ENCODE assay signal across 8 cellular contexts in genomic region chr6:13428528-13429405, GRCh38. TPM values are rescaled to one million over a fixed set of nuclear protein-coding genes. Genes with fewer than 3 reads are reported as not detected.
DNase-seq lines count a peak whose midpoint lies in the region; ATAC-seq lines count a peak whose summit lies in the region.

No MANE protein-coding gene starts in this region.

- no peak overlapping the region for H3K23ac ChIP-seq in trophoblast cell (ENCODE audit: low read length)

- peaks cover 7% of the 10 kb centered on the region for H3K36me3 Mint-ChIP-seq in activated CD4-positive, alpha-beta T cell treated with anti-CD3 and anti-CD28 coated beads, Interleukin-2, amount 10 ng/mL, durations not matched to agents 24 days and 14 days (ENCODE audit: low read depth)
- H3K36me3 Mint-ChIP-seq in T-helper 17 cell (ENCODE audit: low read depth), result no peaks in the 10 kb centered on the region

- peak overlapping the region; percentile 71 for H3K4me3 Mint-ChIP-seq in activated CD4-positive, alpha-beta T cell treated with anti-CD3 and anti-CD28 coated beads, Interleukin-2, amount 10 ng/mL, durations not matched to agents 24 days and 14 days
- peak overlapping the region; percentile 77 for H3K4me3 Mint-ChIP-seq in T-helper 17 cell

- peaks cover 15% of the 10 kb centered on the region for H3K79me1 ChIP-seq in trophoblast cell (ENCODE audit: low read length)

- peak overlapping the region; percentile 12 for H3K18ac ChIP-seq in trophoblast cell (ENCODE audit: low read length)

- H3K4me3 ChIP-seq in trophoblast cell (ENCODE audit: low read depth, low read length), result no peak overlapping the region

- H3K4me1 ChIP-seq in trophoblast cell (ENCODE audit: control insufficient read depth in 1 of 2, insufficient read depth in 2 of 2, low read length in 2 of 2), result peaks cover 21 to 36% of the 10 kb centered on the region in 2 experiments

- H4K91ac ChIP-seq in trophoblast cell (ENCODE audit: low read depth, low read length), result no peak overlapping the region

- no peak overlapping the region for H2BK120ac ChIP-seq in trophoblast cell (ENCODE audit: insufficient read depth, low read length, poor library complexity)

- no peak overlapping the region for H2BK12ac ChIP-seq in trophoblast cell (ENCODE audit: low read length)

- H4K8ac ChIP-seq in trophoblast cell (ENCODE audit: low read depth, low read length), result no peak overlapping the region

- H3K9me3 Mint-ChIP-seq in activated CD4-positive, alpha-beta T cell treated with anti-CD3 and anti-CD28 coated beads, Interleukin-2, amount 10 ng/mL, durations not matched to agents 24 days and 14 days, result peaks cover 2% of the 10 kb centered on the region

- H2AK5ac ChIP-seq in trophoblast cell (ENCODE audit: low read length), result no peak overlapping the region

- H3K9ac ChIP-seq in trophoblast cell (ENCODE audit: low read length), result no peak overlapping the region

- H4K12ac ChIP-seq in trophoblast cell (ENCODE audit: low read depth, low read length), result no peak overlapping the region

- intact Hi-C loops in activated CD4-positive, alpha-beta T cell treated with anti-CD3 and anti-CD28 coated beads, Interleukin-2, amount 10 ng/mL, durations not matched to agents 24 days and 14 days (cut with micrococcal nuclease), result loop anchor here (1.0 to 5.0 kb wide), 6 partner anchors 26 to 359 kb away; partner anchors contain the start of gene SIRT5

- no peak overlapping the region for H3K4me2 ChIP-seq in trophoblast cell (ENCODE audit: low read length)

- H3K9me3 ChIP-seq in T-helper 17 cell (ENCODE audit: control insufficient read depth, low read length, poor library complexity, severe bottlenecking) (no peaks in the 10 kb centered on the region), trophoblast cell (ENCODE audit: insufficient read depth, low read depth, low read length) (no peaks in the 10 kb centered on the region)

- no peaks in the 10 kb centered on the region for H3K36me3 ChIP-seq in trophoblast cell (ENCODE audit: control insufficient read depth in 1 of 2, insufficient read depth in 2 of 2, low read length in 2 of 2)

- WGBS in trophoblast cell (ENCODE audit: extremely low coverage, insufficient coverage, insufficient read length), result no CpG with 5 or more reads among the region's 14 CpGs

- H2AFZ ChIP-seq in trophoblast cell (ENCODE audit: insufficient read depth, low read length, poor library complexity), result no peak overlapping the region

- peaks cover 67% of the 10 kb centered on the region for H3K4me1 Mint-ChIP-seq in activated CD4-positive, alpha-beta T cell treated with anti-CD3 and anti-CD28 coated beads, Interleukin-2, amount 10 ng/mL, durations not matched to agents 24 days and 14 days
- H3K4me1 Mint-ChIP-seq in T-helper 17 cell, result peaks cover 31% of the 10 kb centered on the region

- H3K27me3 Mint-ChIP-seq in activated CD4-positive, alpha-beta T cell treated with anti-CD3 and anti-CD28 coated beads, Interleukin-2, amount 10 ng/mL, durations not matched to agents 24 days and 14 days, result no peaks in the 10 kb centered on the region
- H3K27me3 Mint-ChIP-seq in T-helper 17 cell, result no peaks in the 10 kb centered on the region

- H3K14ac ChIP-seq in trophoblast cell (ENCODE audit: low read length), result no peak overlapping the region

- DNase-seq in activated CD4-positive, alpha-beta T cell treated with anti-CD3 and anti-CD28 coated beads, Interleukin-2, amount 10 ng/mL, durations not matched to agents 24 days and 14 days, result no peak
- DNase-seq in activated CD4-positive, alpha-beta T cell treated with anti-CD3 and anti-CD28 coated beads for 1 hour, result no peak
- DNase-seq in T-helper 17 cell (no peak), trophoblast cell (no peak), SIG-M5 (lab: John Stamatoyannopoulos, UW) (no peak), NCI-H774 (lab: John Stamatoyannopoulos, UW) (no peak)
- no peak for DNase-seq in central memory CD4-positive, alpha-beta T cell

- peak overlapping the region; percentile 96 for H3K27ac Mint-ChIP-seq in activated CD4-positive, alpha-beta T cell treated with anti-CD3 and anti-CD28 coated beads, Interleukin-2, amount 10 ng/mL, durations not matched to agents 24 days and 14 days
- H3K27ac Mint-ChIP-seq in T-helper 17 cell, result peak overlapping the region; percentile 72

- no peak overlapping the region for H3K4ac ChIP-seq in trophoblast cell (ENCODE audit: low read depth, low read length)

- peak overlapping the region; percentile 11 for H3K27ac ChIP-seq in trophoblast cell (ENCODE audit: low read depth, low read length)

- peak; percentile 43 for ATAC-seq in HG02642 (IDR thresholded peaks at IDR 0.05; ENCODE audit: poor library complexity, unreplicated experiment)
- no peak for ATAC-seq in T-helper 17 cell

- no peaks in the 10 kb centered on the region for H3K79me2 ChIP-seq in trophoblast cell (ENCODE audit: control insufficient read depth, insufficient read depth, low read length, poor library complexity)

- H2BK5ac ChIP-seq in trophoblast cell (ENCODE audit: low read depth, low read length, poor library complexity), result no peak overlapping the region

- no peaks in the 10 kb centered on the region for H3K27me3 ChIP-seq in trophoblast cell (ENCODE audit: insufficient read depth, low read length)

RNA-seq across cellular contexts. Expression of gene GFOD1, which starts 58.6 kb away (rescaled TPM):
- total RNA-seq in activated CD4-positive, alpha-beta T cell treated with anti-CD3 and anti-CD28 coated beads, Interleukin-2, amount 10 ng/mL, durations not matched to agents 24 days and 14 days, result 9.8 and 10.2 TPM in 2 replicates
- total RNA-seq in T-helper 17 cell, result 1 to 10 TPM; 1.4 to 3.1 TPM
- 3.8 and 3.9 TPM in 2 replicates for polyA plus RNA-seq in trophoblast cell (2013)
